ENCODE assay signal across 8 cellular contexts in genomic region chr12:116880817-116881324, GRCh38. TPM values are rescaled to one million over a fixed set of nuclear protein-coding genes. Genes with fewer than 3 reads are reported as not detected.
DNase-seq lines count a peak whose midpoint lies in the region; ATAC-seq, FAIRE-seq and TF ChIP-seq lines count a peak whose summit lies in the region.

No MANE protein-coding gene starts in this region.

- no peak for TF ChIP-seq RAD21 in GM12878 (IDR thresholded peaks at IDR 0.05; ENCODE audit: insufficient read depth, low read depth, low read length)

- SMC1A ChIA-PET in GM12878 (lab: Charles Lee; ENCODE audit: uncharacterized antibody, unreplicated experiment) = no interaction called here

- in situ Hi-C loops in GM12878 (cut with MboI) = no loop called here

- H3K9me2 ChIP-seq in PC-9 (ENCODE audit: insufficient read depth) = no peaks in the 10 kb centered on the region

- peak overlapping the region; percentile 67 for H3K4me3 ChIP-seq in PC-9
- H3K4me3 ChIP-seq in GM12878 = no peak overlapping the region
- peak overlapping the region; percentile 12 for H3K4me3 ChIP-seq in kidney epithelial cell (ENCODE audit: low read depth, low read length)

- peaks cover 18% of the 10 kb centered on the region for H3K4me1 ChIP-seq in PC-9 (replicated peaks; ENCODE audit: insufficient read depth)
- H3K4me1 ChIP-seq in GM12878 (ENCODE audit: control insufficient read depth, insufficient read depth, low read length) = no peaks in the 10 kb centered on the region; the same call in 1 of the 2 replicates

- H4K20me1 ChIP-seq in PC-9 (ENCODE audit: insufficient read depth) (no peaks in the 10 kb centered on the region), GM12878 (ENCODE audit: control insufficient read depth, insufficient read depth) (no peaks in the 10 kb centered on the region)

- CTCF ChIA-PET in PC-9 (lab: Charles Lee) = interaction anchor here (1.2 kb wide), 1 partner anchor 145 kb away, joined by 3 read pairs; no protein-coding TSS in a partner anchor
- CTCF ChIA-PET in GM12878 (lab: Yijun Ruan, JAX) = no interaction called here

- H3K27me3 ChIP-seq in PC-9 (ENCODE audit: insufficient read depth, low read depth) (peaks cover 3% of the 10 kb centered on the region; the same call in 1 of the 2 replicates), GM12878 (replicated peaks in 1 of 2; ENCODE audit: control insufficient read depth in 2 of 2, insufficient read depth in 2 of 2, low read length in 1 of 2) (peaks cover 22 to 25% of the 10 kb centered on the region in 2 experiments), kidney epithelial cell (ENCODE audit: control insufficient read depth, insufficient read depth, low read length) (peaks cover 68% of the 10 kb centered on the region)

- peak overlapping the region; percentile 78; the same call in 1 of the 2 replicates for H2AFZ ChIP-seq in PC-9
- H2AFZ ChIP-seq in GM12878 (ENCODE audit: control insufficient read depth, low read depth, low read length) = peak overlapping the region; percentile 13; the same call in 1 of the 2 replicates

- TF ChIP-seq POLR2A in GM12878 (IDR thresholded peaks at IDR 0.05; ENCODE audit: low read depth, low read length) = no peak

- ATAC-seq in HG03175 (IDR thresholded peaks at IDR 0.05; ENCODE audit: unreplicated experiment) (peak; percentile 61), GM12878 (peak; percentile 93)
- peak; percentile 80 for ATAC-seq in stimulated activated naive CD8-positive, alpha-beta T cell treated with anti-CD3 and anti-CD28 coated beads, Interleukin-15, Interleukin-2, amounts not matched to agents 100 U/mL and 50 U/mL, for 24 hours

- BruUV-seq in PC-9 (replicated peaks; lab: Mats Ljungman, UMichigan) (no TSS peak), GM12878 (replicated peaks; lab: Mats Ljungman, UMichigan) (no TSS peak)

- peaks cover 37% of the 10 kb centered on the region for H3F3A ChIP-seq in PC-9 (ENCODE audit: insufficient read depth, low read depth)

- TF ChIP-seq CTCF in 22Rv1 (IDR thresholded peaks at IDR 0.05) (peak; percentile 75), GM12874 (IDR thresholded peaks at IDR 0.05; ENCODE audit: insufficient read depth, low read depth, low read length) (peak; percentile 26; the same call in 1 of the 2 replicates), PC-9 (conservative IDR thresholded peaks at IDR 0.05) (no peak), GM12878 (IDR thresholded peaks at IDR 0.05 in 2 of 3, conservative IDR thresholded peaks at IDR 0.05 in 1 of 3; ENCODE audit: control insufficient read depth in 2 of 3, extremely low read depth in 1 of 3, insufficient read depth in 1 of 3, low read depth in 3 of 3, low read length in 3 of 3) (0 out of 6 replicates have a peak, but pooled peaks of 2 of the 3 experiments have one; percentile 4 to 9), kidney epithelial cell (IDR thresholded peaks at IDR 0.05; ENCODE audit: insufficient read depth, low read length, poor library complexity, severe bottlenecking) (no peak)

- TF ChIP-seq EP300 in GM12878 (IDR thresholded peaks at IDR 0.05; ENCODE audit: borderline replicate concordance in 1 of 2, control insufficient read depth in 1 of 2, low read depth in 2 of 2, low read length in 2 of 2) = no peak

- intact Hi-C loops in PC-9 (cut with micrococcal nuclease; ENCODE audit: unreplicated experiment) = loop anchor here (1.0 to 2.0 kb wide), 2 partner anchors 36 to 144 kb away; no protein-coding TSS in a partner anchor
- intact Hi-C loops in GM12878 (cut with micrococcal nuclease; ENCODE audit: unreplicated experiment) = loop anchor here (10.0 kb wide), 1 partner anchor 146 kb away; the partner anchor contains the start of genes RNFT2 and SPRING1

- DNase-seq in PC-9 (peak; percentile 47 to 66), GM12878 (ENCODE audit: low read depth, low spot score) (no peak), kidney epithelial cell (ENCODE audit: low read depth) (no peak), NCI-H128 (lab: John Stamatoyannopoulos, UW; ENCODE audit: unreplicated experiment) (no peak)
- DNase-seq in stimulated activated naive CD8-positive, alpha-beta T cell treated with anti-CD3 and anti-CD28 coated beads, Interleukin-15, Interleukin-2, amounts not matched to agents 100 U/mL and 50 U/mL, for 24 hours = peak; percentile 55

- no peak for FAIRE-seq in GM12878 (lab: Jason Lieb, UNC)

- H3K27ac ChIP-seq in 22Rv1 (no peak overlapping the region), PC-9 (peak overlapping the region; percentile 45), GM12878 (ENCODE audit: control insufficient read depth, insufficient read depth) (no peak overlapping the region)

- 1% methylated on average over 44 of the region's 65 CpGs for WGBS in GM12878 (ENCODE audit: insufficient coverage, insufficient replicate concordance, low lambda C conversion rate, missing lambda C conversion rate)

- H3K79me2 ChIP-seq in PC-9 (ENCODE audit: low read depth) = peaks cover 19% of the 10 kb centered on the region; the same call in 1 of the 2 replicates
- no peaks in the 10 kb centered on the region for H3K79me2 ChIP-seq in GM12878 (ENCODE audit: control insufficient read depth, insufficient read depth, low read length)

- no peaks in the 10 kb centered on the region for H3K9me3 ChIP-seq in PC-9 (ENCODE audit: insufficient read depth, low read depth)
- no peaks in the 10 kb centered on the region for H3K9me3 ChIP-seq in GM12878 (replicated peaks; ENCODE audit: control insufficient read depth, insufficient read depth, low read length)

- H3K36me3 ChIP-seq in PC-9 (ENCODE audit: low read depth) (no peaks in the 10 kb centered on the region), GM12878 (ENCODE audit: control insufficient read depth in 2 of 2, insufficient read depth in 2 of 2, low read length in 1 of 2) (no peaks in the 10 kb centered on the region), kidney epithelial cell (ENCODE audit: control insufficient read depth, insufficient read depth, low read length) (no peaks in the 10 kb centered on the region)

- H3K9ac ChIP-seq in GM12878 (ENCODE audit: control insufficient read depth, insufficient read depth, low read length) = no peak overlapping the region

- POLR2A ChIA-PET in PC-9 (lab: Charles Lee; ENCODE audit: unreplicated experiment) (no interaction called here), GM12878 (lab: Charles Lee) (no interaction called here)

- H3K4me2 ChIP-seq in PC-9 = peak overlapping the region; percentile 96
- peak overlapping the region; percentile 26; the same call in 1 of the 2 replicates for H3K4me2 ChIP-seq in GM12878 (ENCODE audit: control insufficient read depth, insufficient read depth)

- RAD21 ChIA-PET in GM12878 (lab: Charles Lee; ENCODE audit: unreplicated experiment) = no interaction called here

TF ChIP-seq in GM12878, 131 proteins besides CTCF, POLR2A, EP300 and RAD21:
- TF ChIP-seq SUZ12 (IDR thresholded peaks at IDR 0.05; ENCODE audit: unreplicated experiment) (peak; percentile 36), HDAC2 (IDR thresholded peaks at IDR 0.05) (peak; percentile 93; the same call in 1 of the 2 replicates), HDAC6 (IDR thresholded peaks at IDR 0.05; ENCODE audit: unreplicated experiment) (peak; percentile 99), SREBF1 (IDR thresholded peaks at IDR 0.05; ENCODE audit: low read length) (no peak)

RNA-seq across cellular contexts. Expression of gene HRK, which starts 0.4 kb away (rescaled TPM):
- total RNA-seq in PC-9 (2021) = 0.55 and 1.4 TPM in 2 replicates
- total RNA-seq in GM12878 (2013; cell fraction: nucleolus; rRNA removed) = not detected in 2 replicates
- not detected in 2 replicates for total RNA-seq in GM12878 (2014; rRNA removed)
- total RNA-seq in GM12878 (2014; rRNA removed; fragmentation: Illumina TruSeq; extraction: Trizol) = not detected in 2 replicates
- not detected in 2 replicates for total RNA-seq in GM12878 (2021)
- polyA plus RNA-seq in GM12878 (2011; ENCODE audit: low read depth) = not detected
- polyA plus RNA-seq in GM12878 (2011; rRNA removed) = not detected in 2 replicates
- polyA plus RNA-seq in GM12878 (2011; cell fraction: cytosol; rRNA removed) = not detected in 2 replicates
- not detected in 2 replicates for polyA plus RNA-seq in GM12878 (2011; cell fraction: nucleus; rRNA removed)
- 0.03 TPM in 1 of 2 replicates, not detected in the other for polyA plus RNA-seq in GM12878 (2012)
- polyA plus RNA-seq in GM12878 (2014; fragmentation: Illumina TruSeq; extraction: Trizol) = not detected in 2 replicates
- polyA plus RNA-seq in GM12878 (2014; fragmentation: Nextera tagmentation; extraction: Ambion mirVana) = not detected
- not detected in 2 replicates for polyA plus RNA-seq in GM12878 (2014; rRNA removed)
- polyA plus RNA-seq in GM12878 (2016; fragmentation: Nextera tagmentation; extraction: Ambion mirVana) = not detected
- not detected in 2 replicates for polyA minus RNA-seq in GM12878 (2011; rRNA and poly(A)+ RNA removed)
- not detected in 2 replicates for polyA minus RNA-seq in GM12878 (2011; cell fraction: cytosol; rRNA and poly(A)+ RNA removed)
- not detected in 2 replicates for polyA minus RNA-seq in GM12878 (2011; cell fraction: nucleus; rRNA and poly(A)+ RNA removed)
- total RNA-seq in kidney epithelial cell = 3.5 TPM in 2 replicates

RNA-seq across cellular contexts. Expression of gene FBXW8, which starts 29.9 kb away (rescaled TPM):
- 20.6 and 27.4 TPM in 2 replicates for total RNA-seq in PC-9 (2021)
- 10.7 and 12.8 TPM in 2 replicates for total RNA-seq in GM12878 (2013; cell fraction: nucleolus; rRNA removed)
- 4.3 and 4.6 TPM in 2 replicates for total RNA-seq in GM12878 (2014; rRNA removed)
- 2.5 and 2.6 TPM in 2 replicates for total RNA-seq in GM12878 (2014; rRNA removed; fragmentation: Illumina TruSeq; extraction: Trizol)
- total RNA-seq in GM12878 (2021) = 6.8 and 7.5 TPM in 2 replicates
- 2.9 TPM for polyA plus RNA-seq in GM12878 (2011; ENCODE audit: low read depth)
- polyA plus RNA-seq in GM12878 (2011; rRNA removed) = 4.0 and 7.3 TPM in 2 replicates
- polyA plus RNA-seq in GM12878 (2011; cell fraction: cytosol; rRNA removed) = 5.6 TPM in 2 replicates
- 12.1 and 12.9 TPM in 2 replicates for polyA plus RNA-seq in GM12878 (2011; cell fraction: nucleus; rRNA removed)
- polyA plus RNA-seq in GM12878 (2012) = 3.5 and 4.4 TPM in 2 replicates
- polyA plus RNA-seq in GM12878 (2014; fragmentation: Illumina TruSeq; extraction: Trizol) = 3.9 and 4.5 TPM in 2 replicates
- polyA plus RNA-seq in GM12878 (2014; fragmentation: Nextera tagmentation; extraction: Ambion mirVana) = under 1 TPM; 0.49 to 0.52 TPM
- 4.5 and 5.0 TPM in 2 replicates for polyA plus RNA-seq in GM12878 (2014; rRNA removed)
- polyA plus RNA-seq in GM12878 (2016; fragmentation: Nextera tagmentation; extraction: Ambion mirVana) = 1 to 10 TPM; 4.0 to 5.4 TPM
- polyA minus RNA-seq in GM12878 (2011; rRNA and poly(A)+ RNA removed) = 9.3 and 14.3 TPM in 2 replicates
- polyA minus RNA-seq in GM12878 (2011; cell fraction: cytosol; rRNA and poly(A)+ RNA removed) = 2.1 and 3.3 TPM in 2 replicates
- polyA minus RNA-seq in GM12878 (2011; cell fraction: nucleus; rRNA and poly(A)+ RNA removed) = 6.9 and 10.5 TPM in 2 replicates
- total RNA-seq in kidney epithelial cell = 21.0 and 25.4 TPM in 2 replicates

Comparison
In these comparisons a context has a peak if more than half of its experiments do, and no peak if none do; other contexts are left out.
1. CTCF ChIP-seq: peak in 22Rv1 (single experiment), GM12874 (single experiment) and GM12878 (2 of 3); none in PC-9 (single experiment) and kidney epithelial cell (single experiment).
2. DNase-seq: peak in PC-9 (2 of 2) and stimulated activated naive CD8-positive, alpha-beta T cell treated with anti-CD3 and anti-CD28 coated beads, Interleukin-15, Interleukin-2, amounts not matched to agents 100 U/mL and 50 U/mL, for 24 hours (single experiment); none in GM12878 (single experiment), kidney epithelial cell (single experiment) and NCI-H128 (single experiment).
3. Peak in every context shown above with its lines, with median percentiles within 50 percentile points of each other: ATAC-seq.